Comparison of ENCODE assay signal across 8 cellular contexts in the genomic region with DNA sequence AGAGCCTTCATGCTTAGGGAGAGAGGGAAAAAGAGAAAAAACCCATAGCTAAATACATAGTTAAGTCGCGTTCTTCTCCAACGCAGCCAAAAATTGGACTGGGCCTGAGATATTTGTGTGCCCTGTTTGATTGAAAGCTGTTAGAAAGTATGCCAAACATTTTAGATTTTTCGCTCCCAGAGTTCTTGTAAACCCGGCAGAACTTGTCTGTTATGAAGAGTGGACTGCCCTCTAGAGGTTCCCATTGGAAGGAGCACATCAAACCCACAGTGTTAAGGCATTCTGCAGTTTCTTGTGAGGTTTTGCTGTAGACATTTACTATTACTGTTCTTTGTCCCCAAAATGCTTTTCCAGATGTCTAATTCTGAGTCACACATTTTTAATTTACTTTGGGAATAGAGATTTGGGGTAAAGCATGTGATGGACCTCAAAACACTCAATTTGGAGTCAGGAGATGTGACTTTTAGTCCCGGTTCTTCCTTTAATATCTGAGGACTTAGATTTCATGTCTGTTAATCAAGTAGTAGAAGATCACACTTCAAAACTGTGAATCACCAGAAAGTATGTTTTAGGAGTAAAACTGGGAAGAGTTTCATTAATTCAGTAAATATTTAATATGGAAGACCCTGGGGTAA.
DNase-seq lines count a peak whose midpoint lies in the region; ATAC-seq and TF ChIP-seq lines count a peak whose summit lies in the region.

No MANE protein-coding gene starts in this region.

- H3K36me3 ChIP-seq in OCI-LY7 (ENCODE audit: insufficient read depth, low read length): no peaks in the 10 kb centered on the region
- H3K36me3 ChIP-seq in tibial nerve: no peaks in the 10 kb centered on the region

- POLR2A ChIA-PET in OCI-LY7 (lab: Charles Lee): interaction anchor here (1.3 to 1.6 kb wide), 2 partner anchors 458 to 464 kb away, joined by 4 to 5 read pairs; no protein-coding TSS in a partner anchor

- H3K27ac Mint-ChIP-seq in activated T-helper 1 cell treated with anti-CD3 and anti-CD28 coated beads, Interleukin-12 subunit alpha, Interleukin-12 subunit beta, Interleukin-2, Interleukin-4 antibody, amounts not matched to agents 30 ng/mL and 10 ng/mL and 1 ng/mL, durations not matched to agents 14 hours and 24 hours and 36 hours: no peak overlapping the region

- H4K20me1 ChIP-seq in OCI-LY7 (ENCODE audit: insufficient read depth, low read length): no peaks in the 10 kb centered on the region

- BruUV-seq in OCI-LY7 (replicated peaks; lab: Mats Ljungman, UMichigan): no TSS peak

- H3K4me2 ChIP-seq in OCI-LY7 (ENCODE audit: low read length): no peak overlapping the region

- H3K27me3 Mint-ChIP-seq in activated T-helper 1 cell treated with anti-CD3 and anti-CD28 coated beads, Interleukin-12 subunit alpha, Interleukin-12 subunit beta, Interleukin-2, Interleukin-4 antibody, amounts not matched to agents 30 ng/mL and 10 ng/mL and 1 ng/mL, durations not matched to agents 14 hours and 24 hours and 36 hours (ENCODE audit: insufficient read depth): peaks cover 12% of the 10 kb centered on the region

- no peaks in the 10 kb centered on the region for H3K27me3 ChIP-seq in tibial nerve

- TF ChIP-seq POLR2A in tibial nerve (IDR thresholded peaks at IDR 0.05): no peak

- H3K36me3 Mint-ChIP-seq in activated T-helper 1 cell treated with anti-CD3 and anti-CD28 coated beads, Interleukin-12 subunit alpha, Interleukin-12 subunit beta, Interleukin-2, Interleukin-4 antibody, amounts not matched to agents 30 ng/mL and 10 ng/mL and 1 ng/mL, durations not matched to agents 14 hours and 24 hours and 36 hours (ENCODE audit: low read depth): no peaks in the 10 kb centered on the region

- TF ChIP-seq EP300 in tibial nerve (IDR thresholded peaks at IDR 0.05): peak; percentile 49 to 67

- H3K9me3 ChIP-seq in OCI-LY7 (ENCODE audit: low read length) (no peaks in the 10 kb centered on the region), tibial nerve (no peaks in the 10 kb centered on the region)

- DNase-seq in CMK (ENCODE audit: low read depth) (peak; percentile 35), OCI-LY7 (ENCODE audit: low spot score) (peak; percentile 65), foreskin melanocyte (peak; percentile 73), nucleus accumbens (lab: John Stamatoyannopoulos, UW) (peak in 45 of 56 donors; percentile 2 to 83 (median 50)), tibial nerve (ENCODE audit: low spot score in 2 of 2) (peak; percentile 78 to 98)
- peak; percentile 51 for DNase-seq in activated T-helper 1 cell treated with anti-CD3 and anti-CD28 coated beads, Interleukin-12 subunit alpha, Interleukin-12 subunit beta, Interleukin-2, Interleukin-4 antibody, amounts not matched to agents 30 ng/mL and 10 ng/mL and 1 ng/mL, durations not matched to agents 14 hours and 24 hours and 36 hours (ENCODE audit: low spot score)

- H3K27ac ChIP-seq in OCI-LY7 (ENCODE audit: low read depth, low read length, poor library complexity, severe bottlenecking) (no peak overlapping the region), tibial nerve (peak overlapping the region in 3 of 4 donors; percentile 14 to 57 (median 38))

- 18 to 19% methylated on average over 6 of the region's 6 CpGs for WGBS in tibial nerve, 2 donors

- peak; percentile 57 for ATAC-seq in GM19438 (IDR thresholded peaks at IDR 0.05; ENCODE audit: low read depth, unreplicated experiment)
- peak; percentile 36 for ATAC-seq in HG03575 (IDR thresholded peaks at IDR 0.05; ENCODE audit: extremely low read depth, insufficient number of reproducible peaks, low FRiP score, unreplicated experiment)

- H3K9me3 Mint-ChIP-seq in activated T-helper 1 cell treated with anti-CD3 and anti-CD28 coated beads, Interleukin-12 subunit alpha, Interleukin-12 subunit beta, Interleukin-2, Interleukin-4 antibody, amounts not matched to agents 30 ng/mL and 10 ng/mL and 1 ng/mL, durations not matched to agents 14 hours and 24 hours and 36 hours: no peaks in the 10 kb centered on the region

- no peak overlapping the region for H2AFZ ChIP-seq in OCI-LY7 (ENCODE audit: low read length)

- H3K4me3 ChIP-seq in OCI-LY7 (ENCODE audit: low read depth, low read length, poor library complexity, severe bottlenecking) (no peak overlapping the region), tibial nerve (no peak overlapping the region)

- no peak overlapping the region for H3K4me3 Mint-ChIP-seq in activated T-helper 1 cell treated with anti-CD3 and anti-CD28 coated beads, Interleukin-12 subunit alpha, Interleukin-12 subunit beta, Interleukin-2, Interleukin-4 antibody, amounts not matched to agents 30 ng/mL and 10 ng/mL and 1 ng/mL, durations not matched to agents 14 hours and 24 hours and 36 hours

- no peaks in the 10 kb centered on the region for H3K9me2 ChIP-seq in OCI-LY7 (ENCODE audit: insufficient read depth, low read length)

- peaks cover 10% of the 10 kb centered on the region for H3K4me1 Mint-ChIP-seq in activated T-helper 1 cell treated with anti-CD3 and anti-CD28 coated beads, Interleukin-12 subunit alpha, Interleukin-12 subunit beta, Interleukin-2, Interleukin-4 antibody, amounts not matched to agents 30 ng/mL and 10 ng/mL and 1 ng/mL, durations not matched to agents 14 hours and 24 hours and 36 hours (ENCODE audit: low read depth)

- H3K4me1 ChIP-seq in OCI-LY7 (ENCODE audit: insufficient read depth, low read length, poor library complexity, severe bottlenecking): no peaks in the 10 kb centered on the region
- peaks cover 0 to 14% (median 6%) of the 10 kb centered on the region in 4 donors for H3K4me1 ChIP-seq in tibial nerve

- intact Hi-C loops in OCI-LY7 (cut with micrococcal nuclease; ENCODE audit: unreplicated experiment): loop anchor here (1.0 to 10.0 kb wide), 4 partner anchors 374 to 672 kb away; a partner anchor contains a TSS
- intact Hi-C loops in activated T-helper 1 cell treated with anti-CD3 and anti-CD28 coated beads, Interleukin-12 subunit alpha, Interleukin-12 subunit beta, Interleukin-2, Interleukin-4 antibody, amounts not matched to agents 30 ng/mL and 10 ng/mL and 1 ng/mL, durations not matched to agents 14 hours and 24 hours and 36 hours (cut with micrococcal nuclease): loop anchor here (1.0 to 10.0 kb wide), 10 partner anchors 56 to 689 kb away; a partner anchor contains a TSS

- H3K79me2 ChIP-seq in OCI-LY7 (ENCODE audit: insufficient read depth, low read depth, low read length): no peaks in the 10 kb centered on the region

- CTCF ChIA-PET in OCI-LY7 (lab: Charles Lee; ENCODE audit: unreplicated experiment): interaction anchor here (0.5 kb wide), 1 partner anchor 278 kb away, joined by 3 read pairs; no protein-coding TSS in a partner anchor

- peak; percentile 94 for TF ChIP-seq CTCF in OCI-LY7 (conservative IDR thresholded peaks at IDR 0.05; ENCODE audit: low read length)
- TF ChIP-seq CTCF in tibial nerve (IDR thresholded peaks at IDR 0.05): peak; percentile 71 to 89 (median 85)

Comparison
In these comparisons a context has a peak if more than half of its experiments do, and no peak if none do; other contexts are left out.
1. DNase-seq: peak in every context shown above with its lines; median percentile 88 in tibial nerve; 73 in foreskin melanocyte; 65 in OCI-LY7; 51 in activated T-helper 1 cell treated with anti-CD3 and anti-CD28 coated beads, Interleukin-12 subunit alpha, Interleukin-12 subunit beta, Interleukin-2, Interleukin-4 antibody, amounts not matched to agents 30 ng/mL and 10 ng/mL and 1 ng/mL, durations not matched to agents 14 hours and 24 hours and 36 hours; 50 in nucleus accumbens; 35 in CMK.